14 cellular contexts compared by ENCODE assay signal in genomic region chr6:52509281-52510212, GRCh38.
DNase-seq lines count a peak whose midpoint lies in the region; ATAC-seq and TF ChIP-seq lines count a peak whose summit lies in the region.
"Had no signal": no experiment of that assay in that cellular context is flagged by ENCODE, and none has a peak within 500 bp of the region (broad histone marks: within the 10 kb centered on the region; RNA-seq: fewer than 3 reads in every experiment).

No MANE protein-coding gene starts in this region.

- TF ChIP-seq CTCF in cardiac fibroblast (IDR thresholded peaks at IDR 0.05; ENCODE audit: low read depth, low read length) (no peak), osteoblast (IDR thresholded peaks at IDR 0.05; ENCODE audit: extremely low read depth, low read depth, low read length) (no peak)

- H3K27me3 ChIP-seq in BLaER1 treated with 17β-estradiol and CSF1 and Interleukin-3, amounts not matched to agents 10 nM and 100 nM: no peaks in the 10 kb centered on the region
- H3K27me3 ChIP-seq in osteoblast (ENCODE audit: insufficient read depth, low read length): no peaks in the 10 kb centered on the region
- H3K27me3 ChIP-seq: foreskin keratinocyte had no signal

- no peaks in the 10 kb centered on the region for H3K9me3 Mint-ChIP-seq in activated CD4-positive, alpha-beta memory T cell treated with anti-CD3 and anti-CD28 coated beads for 36 hours
- H3K9me3 Mint-ChIP-seq: T-cell had no signal

- DNase-seq in cardiac fibroblast (ENCODE audit: low read depth in 2 of 2): peak; percentile 51 to 79
- DNase-seq in osteoblast (ENCODE audit: insufficient read length, low spot score, missing footprints): peak; percentile 94
- no peak for DNase-seq in DMS 273 (lab: John Stamatoyannopoulos, UW; ENCODE audit: unreplicated experiment)
- DNase-seq in activated CD4-positive, alpha-beta memory T cell treated with anti-CD3 and anti-CD28 coated beads for 36 hours: no peak
- no peak for DNase-seq in activated CD4-positive, alpha-beta T cell treated with anti-CD3 and anti-CD28 coated beads for 1 hour
- no peak for DNase-seq in NCI-H524 treated with DMSO at 0.1 percent for 48 hours (lab: John Stamatoyannopoulos, UW)
- DNase-seq: activated CD4-positive, alpha-beta T cell treated with anti-CD3 and anti-CD28 coated beads for 4 hours; DND-41; effector CD8-positive, alpha-beta T cell; T-cell had no signal

- CTCF ChIA-PET in activated CD4-positive, alpha-beta memory T cell treated with anti-CD3 and anti-CD28 coated beads for 36 hours (lab: Charles Lee): no interaction called here

- intact Hi-C loops in activated CD4-positive, alpha-beta memory T cell treated with anti-CD3 and anti-CD28 coated beads for 36 hours (cut with micrococcal nuclease): loop anchor here (10.0 kb wide), 2 partner anchors 85 to 155 kb away; partner anchors contain the start of gene EFHC1

- H3K27ac Mint-ChIP-seq in activated CD4-positive, alpha-beta memory T cell treated with anti-CD3 and anti-CD28 coated beads for 36 hours: no peak overlapping the region
- H3K27ac Mint-ChIP-seq: B cell had no signal

- H3K9ac ChIP-seq in BLaER1 treated with 17β-estradiol and CSF1 and Interleukin-3, amounts not matched to agents 10 nM and 100 nM: peak overlapping the region in 3 of 11 experiments; percentile 10 to 27 (median 19); a peak in 2 of 22 replicates

- H3K4me1 Mint-ChIP-seq in activated CD4-positive, alpha-beta memory T cell treated with anti-CD3 and anti-CD28 coated beads for 36 hours (ENCODE audit: low read depth): no peaks in the 10 kb centered on the region
- H3K4me1 Mint-ChIP-seq: T-cell had no signal

- POLR2A ChIA-PET in activated CD4-positive, alpha-beta memory T cell treated with anti-CD3 and anti-CD28 coated beads for 36 hours (lab: Charles Lee): no interaction called here

- peaks cover 89 to 100% (median 99%) of the 10 kb centered on the region in 10 experiments for H3K4me1 ChIP-seq in BLaER1 treated with 17β-estradiol and CSF1 and Interleukin-3, amounts not matched to agents 10 nM and 100 nM
- peaks cover 81% of the 10 kb centered on the region for H3K4me1 ChIP-seq in osteoblast (ENCODE audit: insufficient read depth, low read length)

- no peak overlapping the region for H2AFZ ChIP-seq in osteoblast (ENCODE audit: low read length)

- H3K27ac ChIP-seq in BLaER1 treated with 17β-estradiol and CSF1 and Interleukin-3, amounts not matched to agents 10 nM and 100 nM: peak overlapping the region in 8 of 11 experiments; percentile 11 to 86 (median 40); a peak in 12 of 22 replicates
- peak overlapping the region; percentile 94 for H3K27ac ChIP-seq in osteoblast (ENCODE audit: low read depth, low read length)
- H3K27ac ChIP-seq: foreskin keratinocyte had no signal

- no peak overlapping the region for H3K4me3 Mint-ChIP-seq in activated CD4-positive, alpha-beta memory T cell treated with anti-CD3 and anti-CD28 coated beads for 36 hours
- H3K4me3 Mint-ChIP-seq: B cell, T-cell had no signal

- peaks cover 0 to 21% (median 0%) of the 10 kb centered on the region in 11 experiments; a peak in 2 of 22 replicates for H4K20me1 ChIP-seq in BLaER1 treated with 17β-estradiol and CSF1 and Interleukin-3, amounts not matched to agents 10 nM and 100 nM
- H4K20me1 ChIP-seq in osteoblast (ENCODE audit: insufficient read depth, low read length): no peaks in the 10 kb centered on the region

- no peak overlapping the region for H3K4me3 ChIP-seq in BLaER1 treated with 17β-estradiol and CSF1 and Interleukin-3, amounts not matched to agents 10 nM and 100 nM
- H3K4me3 ChIP-seq in cardiac fibroblast (replicated peaks in 1 of 2; ENCODE audit: low read depth in 2 of 2, low read length in 2 of 2) (no peak overlapping the region), osteoblast (ENCODE audit: insufficient read depth, low read length) (no peak overlapping the region)

- peaks cover 11% of the 10 kb centered on the region for H3K36me3 Mint-ChIP-seq in activated CD4-positive, alpha-beta memory T cell treated with anti-CD3 and anti-CD28 coated beads for 36 hours

- H3K9me3 ChIP-seq in BLaER1 treated with 17β-estradiol and CSF1 and Interleukin-3, amounts not matched to agents 10 nM and 100 nM (replicated peaks in 1 of 11): no peaks in the 10 kb centered on the region
- H3K9me3 ChIP-seq in osteoblast (ENCODE audit: low read depth, low read length): no peaks in the 10 kb centered on the region

- peak; percentile 23 for ATAC-seq in HG02610 (IDR thresholded peaks at IDR 0.05; ENCODE audit: unreplicated experiment)
- ATAC-seq: foreskin keratinocyte, T-cell had no signal

- peaks cover 79 to 98% (median 88%) of the 10 kb centered on the region in 11 experiments for H3K36me3 ChIP-seq in BLaER1 treated with 17β-estradiol and CSF1 and Interleukin-3, amounts not matched to agents 10 nM and 100 nM
- peaks cover 85% of the 10 kb centered on the region for H3K36me3 ChIP-seq in osteoblast (ENCODE audit: insufficient read depth, low read length)

- H3K4me2 ChIP-seq in BLaER1 treated with 17β-estradiol and CSF1 and Interleukin-3, amounts not matched to agents 10 nM and 100 nM: peak overlapping the region; percentile 58 to 82 (median 71)
- H3K4me2 ChIP-seq in osteoblast (ENCODE audit: insufficient read depth, low read length): no peak overlapping the region

- H3K27me3 Mint-ChIP-seq in activated CD4-positive, alpha-beta memory T cell treated with anti-CD3 and anti-CD28 coated beads for 36 hours: no peaks in the 10 kb centered on the region
- H3K27me3 Mint-ChIP-seq: B cell, T-cell had no signal

- peaks cover 30% of the 10 kb centered on the region for H3K79me2 ChIP-seq in osteoblast (ENCODE audit: insufficient read depth, low read length)

Comparison
In these comparisons a context has a peak if more than half of its experiments do, and no peak if none do; other contexts are left out.
1. DNase-seq: peak in cardiac fibroblast (2 of 2) and osteoblast (single experiment); none in DMS 273 (single experiment), activated CD4-positive, alpha-beta memory T cell treated with anti-CD3 and anti-CD28 coated beads for 36 hours (single experiment), activated CD4-positive, alpha-beta T cell treated with anti-CD3 and anti-CD28 coated beads for 1 hour (single experiment) and NCI-H524 treated with DMSO at 0.1 percent for 48 hours (single experiment).